Comparison of ENCODE assay signal across 9 cellular contexts in genomic region chr12:46386360-46386867, GRCh38.
DNase-seq lines count a peak whose midpoint lies in the region; ATAC-seq, FAIRE-seq and TF ChIP-seq lines count a peak whose summit lies in the region.
"Had no signal": no experiment of that assay in that cellular context is flagged by ENCODE, and none has a peak within 500 bp of the region (broad histone marks: within the 10 kb centered on the region; RNA-seq: fewer than 3 reads in every experiment).

No MANE protein-coding gene starts in this region.

- peak; percentile 26 for FAIRE-seq in GM19239 (lab: Jason Lieb, UNC)
- FAIRE-seq in RCC 7860 (lab: Jason Lieb, UNC), result peak; percentile 88

- no peak for TF ChIP-seq CTCF in fibroblast of pulmonary artery (IDR thresholded peaks at IDR 0.05; ENCODE audit: low read length, missing control alignments)

- peak overlapping the region; percentile 28 for H3K4me3 ChIP-seq in fibroblast of pulmonary artery (replicated peaks; ENCODE audit: low read depth, low read length)

- DNase-seq in GM19239 (ENCODE audit: insufficient read length, low spot score), result no peak
- DNase-seq in RCC 7860 (ENCODE audit: low spot score), result peak; percentile 81
- peak; percentile 97 for DNase-seq in fibroblast of pulmonary artery (ENCODE audit: low read depth)
- peak; percentile 93 for DNase-seq in stromal cell of bone marrow (ENCODE audit: low read depth)
- no peak for DNase-seq in NCI-H82 treated with DMSO at 0.1 percent for 48 hours (lab: John Stamatoyannopoulos, UW; ENCODE audit: unreplicated experiment)
- DNase-seq in NCI-H2171 (lab: John Stamatoyannopoulos, UW), result no peak
- DNase-seq: effector CD8-positive, alpha-beta T cell had no signal

- ATAC-seq in GM21447 (IDR thresholded peaks at IDR 0.05; ENCODE audit: unreplicated experiment) (no peak), HG03139 (IDR thresholded peaks at IDR 0.05; ENCODE audit: unreplicated experiment) (no peak)

Comparison
In these comparisons a context has a peak if more than half of its experiments do, and no peak if none do; other contexts are left out.
1. DNase-seq: peak in RCC 7860 (single experiment), fibroblast of pulmonary artery (single experiment) and stromal cell of bone marrow (single experiment); none in GM19239 (single experiment), NCI-H82 treated with DMSO at 0.1 percent for 48 hours (single experiment) and NCI-H2171 (single experiment).